ENCODE assay signal across 11 cellular contexts in the genomic region with DNA sequence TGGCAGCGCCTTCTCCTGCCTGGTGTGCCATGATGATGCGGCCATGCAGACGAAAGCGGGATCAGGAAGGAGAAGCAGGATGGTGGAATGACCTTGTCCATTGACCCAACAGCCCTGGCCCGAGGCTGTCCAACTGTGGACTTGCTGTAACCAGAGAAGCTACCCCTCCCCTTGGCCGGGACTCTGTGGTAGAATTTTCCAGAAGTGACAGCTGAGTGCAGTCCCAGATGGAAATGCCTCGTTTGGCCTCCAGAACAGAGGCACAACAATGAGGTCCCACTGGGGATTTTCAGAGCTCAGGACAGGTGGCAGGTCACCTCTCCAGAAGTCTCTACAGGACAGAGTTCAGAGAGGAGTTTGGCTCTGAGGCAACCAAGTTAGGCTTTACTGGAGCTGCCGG.
"Had no signal": no experiment of that assay in that cellular context is flagged by ENCODE, and none has a peak within 500 bp of the region (broad histone marks: within the 10 kb centered on the region; RNA-seq: fewer than 3 reads in every experiment).

No MANE protein-coding gene starts in this region.

- H3K9me3 ChIP-seq: HAP-1 had no signal

- FAIRE-seq: H1, H54 had no signal

- H3K4me1 ChIP-seq: HAP-1 had no signal

- H3K27ac ChIP-seq: GM23248 had no signal

- ATAC-seq: GM23338, HCT116 had no signal

- H3K36me3 ChIP-seq: HAP-1 had no signal

- H3K4me3 ChIP-seq: GM23248, GM23338, HAP-1 had no signal

- DNase-seq: GM23248, GOT3, H7, H9, HCEC 1CT, HFFc6 had no signal
